In genomic region chr20:41692479-41693135, GRCh38 we compare ENCODE assay signal across 8 cellular contexts.
DNase-seq lines count a peak whose midpoint lies in the region; ATAC-seq, FAIRE-seq and TF ChIP-seq lines count a peak whose summit lies in the region.

No MANE protein-coding gene starts in this region.

- H3K27me3 ChIP-seq in H1 (replicated peaks in 1 of 4; ENCODE audit: control insufficient read depth in 3 of 4, extremely low read depth in 1 of 4, insufficient read depth in 3 of 4, low read length in 3 of 4) (no peaks in the 10 kb centered on the region), mesendoderm (ENCODE audit: insufficient read depth, low read length, poor library complexity) (no peaks in the 10 kb centered on the region)

- FAIRE-seq in H1 (lab: Jason Lieb, UNC), result no peak

- H2BK15ac ChIP-seq in H1 (ENCODE audit: low read length) (no peak overlapping the region), mesendoderm (replicated peaks; ENCODE audit: low read depth) (no peak overlapping the region)

- peak overlapping the region; percentile 48 for H3K56ac ChIP-seq in H1 (replicated peaks; ENCODE audit: insufficient read length, low read depth, low read length)
- H3K56ac ChIP-seq in mesendoderm (ENCODE audit: low read length), result peak overlapping the region; percentile 89

- POLR2A ChIA-PET in H1 (lab: Charles Lee; ENCODE audit: partially characterized antibody), result interaction anchor here (0.7 to 1.8 kb wide), 21 partner anchors 10 to 277 kb away, joined by 3 to 13 read pairs (median 3); partner anchors contain the start of gene CHD6

- peak overlapping the region; percentile 87 for H3K4me3 Mint-ChIP-seq in activated CD8-positive, alpha-beta memory T cell treated with anti-CD3 and anti-CD28 coated beads, Interleukin-2, amount 10 ng/mL, durations not matched to agents 7 days and 5 days

- H3K4ac ChIP-seq in H1 (replicated peaks; ENCODE audit: insufficient read length, low read depth, low read length) (no peak overlapping the region), mesendoderm (ENCODE audit: low read depth, low read length) (peak overlapping the region; percentile 28)

- H3K4me2 ChIP-seq in H1 (ENCODE audit: insufficient read depth in 1 of 2, low read depth in 2 of 2, low read length in 2 of 2) (peak overlapping the region; percentile 65 to 87), mesendoderm (ENCODE audit: low read length) (peak overlapping the region; percentile 22)

- H4K20me1 ChIP-seq in H1 (replicated peaks in 1 of 2; ENCODE audit: control insufficient read depth in 1 of 2, insufficient read depth in 2 of 2, low read length in 2 of 2), result no peaks in the 10 kb centered on the region

- H3K79me1 ChIP-seq in H1 (ENCODE audit: low read depth, low read length), result no peaks in the 10 kb centered on the region
- no peaks in the 10 kb centered on the region for H3K79me1 ChIP-seq in mesendoderm (ENCODE audit: low read length)

- H3K36me3 ChIP-seq in H1 (ENCODE audit: control insufficient read depth in 2 of 4, insufficient read depth in 4 of 4, low read length in 3 of 4), result no peaks in the 10 kb centered on the region
- H3K36me3 ChIP-seq in mesendoderm (ENCODE audit: control insufficient read depth, insufficient read depth, low read length), result no peaks in the 10 kb centered on the region

- peak overlapping the region; percentile 90 for H3K27ac Mint-ChIP-seq in activated CD8-positive, alpha-beta memory T cell treated with anti-CD3 and anti-CD28 coated beads, Interleukin-2, amount 10 ng/mL, durations not matched to agents 7 days and 5 days

- H3K4me1 ChIP-seq in H1 (replicated peaks in 1 of 4; ENCODE audit: control insufficient read depth in 3 of 4, insufficient read depth in 4 of 4, low read length in 3 of 4) (peaks cover 0 to 6% (median 1%) of the 10 kb centered on the region in 4 experiments; a peak in 1 of 7 replicates), mesendoderm (ENCODE audit: control insufficient read depth, low read depth, low read length) (no peaks in the 10 kb centered on the region)

- H2BK5ac ChIP-seq in H1 (ENCODE audit: low read depth, low read length) (peak overlapping the region; percentile 73; the same call in 1 of the 2 replicates), mesendoderm (ENCODE audit: low read length) (no peak overlapping the region)

- no peak for TF ChIP-seq EP300 in H1 (IDR thresholded peaks at IDR 0.05; ENCODE audit: borderline replicate concordance in 1 of 2, low read depth in 2 of 2, low read length in 2 of 2)

- H3K4me1 Mint-ChIP-seq in activated CD8-positive, alpha-beta memory T cell treated with anti-CD3 and anti-CD28 coated beads, Interleukin-2, amount 10 ng/mL, durations not matched to agents 7 days and 5 days, result peaks cover 25% of the 10 kb centered on the region

- TF ChIP-seq CTCF in H1 (IDR thresholded peaks at IDR 0.05; ENCODE audit: control extremely low read depth in 1 of 3, insufficient read depth in 1 of 3, low read depth in 1 of 3, low read length in 3 of 3), result no peak

- no peaks in the 10 kb centered on the region for H3K79me2 ChIP-seq in H1 (ENCODE audit: control insufficient read depth in 1 of 2, insufficient read depth in 2 of 2, low read length in 2 of 2)
- H3K79me2 ChIP-seq in mesendoderm (ENCODE audit: control insufficient read depth, insufficient read depth, low read length), result no peaks in the 10 kb centered on the region

- H3K9me3 ChIP-seq in H1 (ENCODE audit: insufficient read depth in 2 of 2, low read depth in 1 of 2, low read length in 1 of 2), result no peaks in the 10 kb centered on the region

- H2BK20ac ChIP-seq in H1 (ENCODE audit: low read length), result no peak overlapping the region

- H3K4me3 ChIP-seq in H1 (ENCODE audit: extremely low read depth in 1 of 4, insufficient read depth in 2 of 4, low read depth in 3 of 4, low read length in 4 of 4) (peak overlapping the region; percentile 74 to 90 (median 80)), mesendoderm (ENCODE audit: low read length) (peak overlapping the region; percentile 54)

- ATAC-seq in HG03378 (IDR thresholded peaks at IDR 0.05; ENCODE audit: unreplicated experiment), result peak; percentile 38
- ATAC-seq in activated CD8-positive, alpha-beta memory T cell treated with anti-CD3 and anti-CD28 coated beads, Interleukin-2, amount 10 ng/mL, durations not matched to agents 7 days and 5 days, result peak; percentile 50

- peak overlapping the region; percentile 41 to 79 (median 68) for H3K9ac ChIP-seq in H1 (replicated peaks in 1 of 4; ENCODE audit: extremely low read depth in 1 of 4, low read depth in 3 of 4, low read length in 3 of 4)
- H3K9ac ChIP-seq in mesendoderm (ENCODE audit: low read length), result peak overlapping the region; percentile 73

- no peaks in the 10 kb centered on the region for H3K36me3 Mint-ChIP-seq in activated CD8-positive, alpha-beta memory T cell treated with anti-CD3 and anti-CD28 coated beads, Interleukin-2, amount 10 ng/mL, durations not matched to agents 7 days and 5 days

- H3K9me3 Mint-ChIP-seq in activated CD8-positive, alpha-beta memory T cell treated with anti-CD3 and anti-CD28 coated beads, Interleukin-2, amount 10 ng/mL, durations not matched to agents 7 days and 5 days (ENCODE audit: low read depth), result no peaks in the 10 kb centered on the region

- peak overlapping the region; percentile 97 for H2AFZ ChIP-seq in H1 (ENCODE audit: low read length)

- H4K5ac ChIP-seq in H1 (ENCODE audit: insufficient read length, low read depth, low read length) (peak overlapping the region; percentile 34), mesendoderm (ENCODE audit: low read length) (no peak overlapping the region)

- H3K23ac ChIP-seq in H1 (ENCODE audit: insufficient read length) (no peak overlapping the region), mesendoderm (ENCODE audit: low read length) (peak overlapping the region; percentile 34)

- H3K27ac ChIP-seq in H1 (ENCODE audit: low read depth, low read length), result peak overlapping the region; percentile 53; the same call in 1 of the 2 replicates
- H3K27ac ChIP-seq in mesendoderm (ENCODE audit: low read depth, low read length), result peak overlapping the region; percentile 68

- peak; percentile 8 to 42; a peak in 2 of 3 replicates for TF ChIP-seq POLR2A in H1 (IDR thresholded peaks at IDR 0.05; ENCODE audit: control extremely low read depth in 1 of 2, low read depth in 2 of 2, low read length in 2 of 2)

- H3K18ac ChIP-seq in H1 (ENCODE audit: extremely low read depth, low read length), result peak overlapping the region; percentile 22; the same call in 1 of the 2 replicates
- peak overlapping the region; percentile 30 for H3K18ac ChIP-seq in mesendoderm (ENCODE audit: low read length)

- 12% methylated on average over 26 of the region's 29 CpGs; no CpG with 5 or more reads in 1 of the 2 experiments for WGBS in H1 (ENCODE audit: extremely low coverage in 1 of 2, insufficient coverage in 1 of 2, insufficient read length in 1 of 2, insufficient replicate concordance in 2 of 2, low coverage in 1 of 2, low lambda C conversion rate in 2 of 2, missing lambda C conversion rate in 1 of 2), 2 experiments
- WGBS in mesendoderm (ENCODE audit: extremely low coverage, insufficient coverage, low lambda C conversion rate), result no CpG with 5 or more reads among the region's 29 CpGs

- no peaks in the 10 kb centered on the region for H3K27me3 Mint-ChIP-seq in activated CD8-positive, alpha-beta memory T cell treated with anti-CD3 and anti-CD28 coated beads, Interleukin-2, amount 10 ng/mL, durations not matched to agents 7 days and 5 days

- H4K8ac ChIP-seq in H1 (ENCODE audit: extremely low read depth, insufficient read depth, low read length), result peak overlapping the region; percentile 97
- no peak overlapping the region for H4K8ac ChIP-seq in mesendoderm (ENCODE audit: low read depth, low read length)

- no peak overlapping the region for H3K14ac ChIP-seq in H1 (ENCODE audit: insufficient read length)

- H2BK12ac ChIP-seq in H1 (ENCODE audit: low read depth, low read length), result no peak overlapping the region

- H3K23me2 ChIP-seq in H1 (ENCODE audit: low read depth, low read length), result peaks cover 3% of the 10 kb centered on the region; the same call in 1 of the 2 replicates

- DNase-seq in AG08396 (ENCODE audit: low spot score), result peak; percentile 36
- DNase-seq in GM19238 (ENCODE audit: insufficient read length, low spot score), result peak; percentile 30
- DNase-seq in NCI-H526 (lab: John Stamatoyannopoulos, UW), result peak; percentile 89 to 97
- DNase-seq in activated CD8-positive, alpha-beta memory T cell treated with anti-CD3 and anti-CD28 coated beads, Interleukin-2, amount 10 ng/mL, durations not matched to agents 7 days and 5 days, result peak; percentile 83
- DNase-seq in H1 (ENCODE audit: low read depth in 1 of 2, low spot score in 2 of 2), result peak; percentile 79 to 83
- DNase-seq in mesendoderm, result peak; percentile 97
- DNase-seq in stimulated activated CD8-positive, alpha-beta memory T cell treated with anti-CD3 and anti-CD28 coated beads, Interleukin-12 subunit alpha, Interleukin-12 subunit beta, amount 100 ng/mL, for 4 hours (ENCODE audit: low read depth), result peak; percentile 53

- H2AK5ac ChIP-seq in H1 (ENCODE audit: low read depth, low read length), result no peak overlapping the region
- H2AK5ac ChIP-seq in mesendoderm (ENCODE audit: low read length), result no peak overlapping the region

- H2BK120ac ChIP-seq in H1 (replicated peaks; ENCODE audit: low read depth, low read length), result no peak overlapping the region
- H2BK120ac ChIP-seq in mesendoderm (ENCODE audit: low read depth, low read length), result no peak overlapping the region

- peak overlapping the region; percentile 44 for H4K91ac ChIP-seq in H1 (replicated peaks; ENCODE audit: insufficient read length, low read length)

- CTCF ChIA-PET in activated CD8-positive, alpha-beta memory T cell treated with anti-CD3 and anti-CD28 coated beads, Interleukin-2, amount 10 ng/mL, durations not matched to agents 7 days and 5 days (lab: Charles Lee), result interaction anchor here (0.7 to 2.0 kb wide), 6 partner anchors 11 to 557 kb away, joined by 3 to 6 read pairs (median 4); partner anchors contain the start of gene CHD6
- CTCF ChIA-PET in H1 (lab: Charles Lee; ENCODE audit: partially characterized antibody), result interaction anchor here (0.7 to 2.0 kb wide), 6 partner anchors 7 to 254 kb away, joined by 3 to 6 read pairs (median 4); no protein-coding TSS in a partner anchor

- TF ChIP-seq RAD21 in H1 (IDR thresholded peaks at IDR 0.05 in 1 of 2, conservative IDR thresholded peaks at IDR 0.05 in 1 of 2; ENCODE audit: low read depth in 2 of 2, low read length in 2 of 2), result no peak

TF ChIP-seq in H1, 55 proteins besides CTCF, POLR2A, EP300 and RAD21 (continues in another document):
- peak; percentile 70 for TF ChIP-seq TBP (IDR thresholded peaks at IDR 0.05; ENCODE audit: low read depth, low read length)
- TF ChIP-seq GTF2F1 (IDR thresholded peaks at IDR 0.05; ENCODE audit: borderline replicate concordance, low read depth, low read length), result peak; percentile 88; the same call in 1 of the 2 replicates
- TF ChIP-seq USF2 (IDR thresholded peaks at IDR 0.05; ENCODE audit: low read length), result peak; percentile 96

Comparison
In these comparisons a context has a peak if more than half of its experiments do, and no peak if none do; other contexts are left out.
1. Peak in every context shown above with its lines: DNase-seq, ATAC-seq, H3K4me3 ChIP-seq and H3K27ac ChIP-seq.
2. DNase-seq: peak in every context shown above with its lines; median percentile 97 in mesendoderm; 93 in NCI-H526; 83 in activated CD8-positive, alpha-beta memory T cell treated with anti-CD3 and anti-CD28 coated beads, Interleukin-2, amount 10 ng/mL, durations not matched to agents 7 days and 5 days; 81 in H1; 53 in stimulated activated CD8-positive, alpha-beta memory T cell treated with anti-CD3 and anti-CD28 coated beads, Interleukin-12 subunit alpha, Interleukin-12 subunit beta, amount 100 ng/mL, for 4 hours; 36 in AG08396; 30 in GM19238.